In the genomic region with DNA sequence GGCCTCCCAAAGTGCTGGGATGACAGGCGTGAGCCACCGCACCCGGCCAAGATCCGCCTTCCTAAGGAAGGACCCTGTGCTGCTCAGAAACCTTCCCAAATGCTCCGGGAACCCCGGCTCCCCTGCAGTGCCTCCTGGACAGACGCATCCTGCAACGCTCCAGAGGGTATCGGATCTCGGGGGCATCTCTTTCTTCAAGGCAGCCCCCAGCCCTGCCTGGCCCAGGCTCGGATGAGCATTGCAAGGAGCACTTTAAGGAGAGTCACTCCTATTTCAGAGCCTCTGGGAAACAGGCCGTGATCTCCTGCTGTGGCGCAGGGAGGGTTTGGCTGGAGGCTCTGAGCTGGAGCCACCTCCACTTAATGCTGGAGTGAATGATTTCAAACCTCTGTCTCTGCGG, we compare ENCODE assay signal across 20 cellular contexts. TPM values are rescaled to one million over a fixed set of nuclear protein-coding genes. Genes with fewer than 3 reads are reported as not detected.
DNase-seq lines count a peak whose midpoint lies in the region; ATAC-seq and TF ChIP-seq lines count a peak whose summit lies in the region.
"Had no signal": no experiment of that assay in that cellular context is flagged by ENCODE, and none has a peak within 500 bp of the region (broad histone marks: within the 10 kb centered on the region; RNA-seq: fewer than 3 reads in every experiment).

No MANE protein-coding gene starts in this region.

- CTCF ChIA-PET in activated CD8-positive, alpha-beta T cell treated with anti-CD3 and anti-CD28 coated beads, Interleukin-2, amount 10 ng/mL, durations not matched to agents 7 days and 5 days (lab: Charles Lee), result interaction anchor here (1.4 to 3.1 kb wide), 6 partner anchors 9 to 141 kb away, joined by 3 to 44 read pairs (median 6); no protein-coding TSS in a partner anchor
- CTCF ChIA-PET in activated CD8-positive, alpha-beta T cell treated with anti-CD3 and anti-CD28 coated beads for 36 hours (lab: Charles Lee), result interaction anchor here (1.5 to 3.3 kb wide), 4 partner anchors 9 to 139 kb away, joined by 3 to 42 read pairs (median 10); no protein-coding TSS in a partner anchor

- H3K27ac Mint-ChIP-seq in activated CD8-positive, alpha-beta T cell treated with anti-CD3 and anti-CD28 coated beads, Interleukin-2, amount 10 ng/mL, durations not matched to agents 7 days and 5 days, result peak overlapping the region; percentile 92
- H3K27ac Mint-ChIP-seq in activated CD8-positive, alpha-beta T cell treated with anti-CD3 and anti-CD28 coated beads for 36 hours, result no peak overlapping the region
- H3K27ac Mint-ChIP-seq: H9 had no signal

- no peak for TF ChIP-seq CTCF in activated CD8-positive, alpha-beta T cell treated with anti-CD3 and anti-CD28 coated beads for 36 hours (IDR thresholded peaks at IDR 0.05)
- TF ChIP-seq CTCF in BE2C (IDR thresholded peaks at IDR 0.05; ENCODE audit: low read depth, low read length), result no peak

- H3K9me3 ChIP-seq in SK-N-MC (ENCODE audit: low read depth, low read length) (no peaks in the 10 kb centered on the region), subcutaneous abdominal adipose tissue (ENCODE audit: control insufficient read depth in 5 of 5, low read length in 5 of 5) (no peaks in the 10 kb centered on the region), BE2C (no peaks in the 10 kb centered on the region)
- H3K9me3 ChIP-seq: left ventricle myocardium inferior, prostate gland, thyroid gland had no signal

- H3K4me1 ChIP-seq in subcutaneous abdominal adipose tissue (ENCODE audit: control insufficient read depth in 5 of 5, insufficient read depth in 5 of 5, low read length in 5 of 5) (peaks cover 10 to 27% (median 25%) of the 10 kb centered on the region in 5 donors), BE2C (no peaks in the 10 kb centered on the region)
- H3K4me1 ChIP-seq: prostate gland had no signal

- no peaks in the 10 kb centered on the region for H3K36me3 ChIP-seq in SK-N-MC (ENCODE audit: insufficient read depth, low read length)
- no peaks in the 10 kb centered on the region for H3K36me3 ChIP-seq in subcutaneous abdominal adipose tissue (ENCODE audit: control insufficient read depth in 5 of 5, insufficient read depth in 5 of 5, low read length in 5 of 5)
- H3K36me3 ChIP-seq in BE2C, result no peaks in the 10 kb centered on the region
- H3K36me3 ChIP-seq: left ventricle myocardium inferior, prostate gland, thyroid gland had no signal

- intact Hi-C loops in activated CD8-positive, alpha-beta T cell treated with anti-CD3 and anti-CD28 coated beads for 36 hours (cut with micrococcal nuclease), result no loop called here

- H3K4me3 Mint-ChIP-seq in activated CD8-positive, alpha-beta T cell treated with anti-CD3 and anti-CD28 coated beads, Interleukin-2, amount 10 ng/mL, durations not matched to agents 7 days and 5 days, result peak overlapping the region; percentile 49
- H3K4me3 Mint-ChIP-seq in activated CD8-positive, alpha-beta T cell treated with anti-CD3 and anti-CD28 coated beads for 36 hours, result no peak overlapping the region
- H3K4me3 Mint-ChIP-seq: brain, H9 had no signal

- peaks cover 70% of the 10 kb centered on the region for H3K4me1 Mint-ChIP-seq in activated CD8-positive, alpha-beta T cell treated with anti-CD3 and anti-CD28 coated beads, Interleukin-2, amount 10 ng/mL, durations not matched to agents 7 days and 5 days (ENCODE audit: low read depth)
- peaks cover 44% of the 10 kb centered on the region for H3K4me1 Mint-ChIP-seq in activated CD8-positive, alpha-beta T cell treated with anti-CD3 and anti-CD28 coated beads for 36 hours (ENCODE audit: low read depth)

- H3K27me3 Mint-ChIP-seq in activated CD8-positive, alpha-beta T cell treated with anti-CD3 and anti-CD28 coated beads, Interleukin-2, amount 10 ng/mL, durations not matched to agents 7 days and 5 days (ENCODE audit: low read depth), result no peaks in the 10 kb centered on the region
- no peaks in the 10 kb centered on the region for H3K27me3 Mint-ChIP-seq in activated CD8-positive, alpha-beta T cell treated with anti-CD3 and anti-CD28 coated beads for 36 hours
- H3K27me3 Mint-ChIP-seq: CD4-positive, alpha-beta memory T cell; naive thymus-derived CD4-positive, alpha-beta T cell had no signal

- H3K27ac ChIP-seq in SK-N-MC, result peak overlapping the region; percentile 64
- H3K27ac ChIP-seq in layer of hippocampus (ENCODE audit: low read depth, low read length), result peak overlapping the region; percentile 62
- peak overlapping the region; percentile 65 for H3K27ac ChIP-seq in subcutaneous abdominal adipose tissue (ENCODE audit: low read depth, low read length)
- H3K27ac ChIP-seq: prostate gland, thyroid gland, VCaP had no signal

- H3K27me3 ChIP-seq in layer of hippocampus (ENCODE audit: control insufficient read depth, insufficient read depth, low read length) (no peaks in the 10 kb centered on the region), subcutaneous abdominal adipose tissue (ENCODE audit: control insufficient read depth in 5 of 5, insufficient read depth in 4 of 5, low read length in 5 of 5) (no peaks in the 10 kb centered on the region), BE2C (peaks cover 10% of the 10 kb centered on the region)
- H3K27me3 ChIP-seq: thyroid gland had no signal

- no peak for ATAC-seq in activated CD8-positive, alpha-beta T cell treated with anti-CD3 and anti-CD28 coated beads, Interleukin-2, amount 10 ng/mL, durations not matched to agents 7 days and 5 days
- ATAC-seq in activated CD8-positive, alpha-beta T cell treated with anti-CD3 and anti-CD28 coated beads for 36 hours, result no peak
- ATAC-seq: Panc1 had no signal

- POLR2A ChIA-PET in activated CD8-positive, alpha-beta T cell treated with anti-CD3 and anti-CD28 coated beads, Interleukin-2, amount 10 ng/mL, durations not matched to agents 7 days and 5 days (lab: Charles Lee), result interaction anchor here (0.5 kb wide), 1 partner anchor 16 kb away, joined by 3 read pairs; no protein-coding TSS in a partner anchor
- POLR2A ChIA-PET in activated CD8-positive, alpha-beta T cell treated with anti-CD3 and anti-CD28 coated beads for 36 hours (lab: Charles Lee), result interaction anchor here (1.1 kb wide), 1 partner anchor 19 kb away, joined by 3 read pairs; no protein-coding TSS in a partner anchor

- H3K4me3 ChIP-seq in SK-N-MC (peak overlapping the region; percentile 34; the same call in 1 of the 2 replicates), subcutaneous abdominal adipose tissue (ENCODE audit: low read depth in 1 of 5, low read length in 5 of 5) (no peak overlapping the region), BE2C (ENCODE audit: low read depth, low read length) (no peak overlapping the region)
- H3K4me3 ChIP-seq: left ventricle myocardium inferior, prostate gland, thyroid gland had no signal

- H3K36me3 Mint-ChIP-seq in activated CD8-positive, alpha-beta T cell treated with anti-CD3 and anti-CD28 coated beads, Interleukin-2, amount 10 ng/mL, durations not matched to agents 7 days and 5 days (ENCODE audit: low read depth), result peaks cover 6% of the 10 kb centered on the region
- H3K36me3 Mint-ChIP-seq in activated CD8-positive, alpha-beta T cell treated with anti-CD3 and anti-CD28 coated beads for 36 hours (ENCODE audit: low read depth), result no peaks in the 10 kb centered on the region
- H3K36me3 Mint-ChIP-seq: brain; CD4-positive, alpha-beta memory T cell; naive thymus-derived CD4-positive, alpha-beta T cell had no signal

- H3K9ac ChIP-seq in SK-N-MC (ENCODE audit: insufficient read length) (no peak overlapping the region), subcutaneous abdominal adipose tissue (ENCODE audit: low read length in 5 of 5) (no peak overlapping the region)

- H3K9me3 Mint-ChIP-seq in activated CD8-positive, alpha-beta T cell treated with anti-CD3 and anti-CD28 coated beads, Interleukin-2, amount 10 ng/mL, durations not matched to agents 7 days and 5 days (ENCODE audit: insufficient read depth), result no peaks in the 10 kb centered on the region
- H3K9me3 Mint-ChIP-seq in activated CD8-positive, alpha-beta T cell treated with anti-CD3 and anti-CD28 coated beads for 36 hours, result no peaks in the 10 kb centered on the region
- H3K9me3 Mint-ChIP-seq: brain; CD4-positive, alpha-beta memory T cell; H9 had no signal

- DNase-seq in activated CD8-positive, alpha-beta T cell treated with anti-CD3 and anti-CD28 coated beads, Interleukin-2, amount 10 ng/mL, durations not matched to agents 7 days and 5 days, result no peak
- no peak for DNase-seq in activated CD8-positive, alpha-beta T cell treated with anti-CD3 and anti-CD28 coated beads for 36 hours
- DNase-seq in SK-N-MC (ENCODE audit: low read depth, low spot score) (no peak), retina (no peak), NCI-H748 treated with DMSO at 0.1 percent for 48 hours (lab: John Stamatoyannopoulos, UW) (no peak), BE2C (no peak)
- DNase-seq: activated gamma-delta T cell treated with Interleukin-2 at 50 U/mL for 16 hours; CD4-positive, alpha-beta memory T cell; H9; left ventricle myocardium inferior; naive thymus-derived CD4-positive, alpha-beta T cell; NCI-H2029 treated with DMSO at 0.1 percent for 48 hours; NCI-H524; thyroid gland had no signal

RNA-seq across cellular contexts. Expression of a gene that starts 17.2 kb away (rescaled TPM):
- 100 to 1,000 TPM; 143 to 156 TPM for total RNA-seq in activated CD8-positive, alpha-beta T cell treated with anti-CD3 and anti-CD28 coated beads, Interleukin-2, amount 10 ng/mL, durations not matched to agents 7 days and 5 days
- total RNA-seq in activated CD8-positive, alpha-beta T cell treated with anti-CD3 and anti-CD28 coated beads for 36 hours, result 10 to 100 TPM; 44.4 to 46.6 TPM
- 34.7 TPM for polyA plus RNA-seq in BE2C (2012; ENCODE audit: insufficient read depth, insufficient read length, low read depth)
